In genomic region chr12:7127916-7128626, GRCh38 we compare ENCODE assay signal across 14 cellular contexts. TPM values are rescaled to one million over a fixed set of nuclear protein-coding genes. Genes with fewer than 3 reads are reported as not detected.
DNase-seq lines count a peak whose midpoint lies in the region; ATAC-seq, FAIRE-seq and TF ChIP-seq lines count a peak whose summit lies in the region.
"Had no signal": no experiment of that assay in that cellular context is flagged by ENCODE, and none has a peak within 500 bp of the region (broad histone marks: within the 10 kb centered on the region; RNA-seq: fewer than 3 reads in every experiment).

No MANE protein-coding gene starts in this region.

- peaks cover 20% of the 10 kb centered on the region for H3K36me3 Mint-ChIP-seq in activated CD4-positive, alpha-beta T cell treated with anti-CD3 and anti-CD28 coated beads, Interleukin-2, amount 10 ng/mL, durations not matched to agents 7 days and 5 days (ENCODE audit: low read depth)

- H3K27ac ChIP-seq in GM12878 (ENCODE audit: control insufficient read depth, insufficient read depth) (no peak overlapping the region), lower lobe of right lung (no peak overlapping the region), stomach (peak overlapping the region in 4 of 5 donors; percentile 20 to 36 (median 28))
- H3K27ac ChIP-seq: upper lobe of left lung had no signal

- no peak for DNase-seq in activated CD4-positive, alpha-beta T cell treated with anti-CD3 and anti-CD28 coated beads, Interleukin-2, amount 10 ng/mL, durations not matched to agents 7 days and 5 days
- DNase-seq in activated CD4-positive, alpha-beta T cell treated with anti-CD3 and anti-CD28 coated beads, Interleukin-2, amount 50 U/mL, for 4 hours: no peak
- DNase-seq in GM12878 (ENCODE audit: low read depth, low spot score) (no peak), lower lobe of right lung (no peak), stomach (no peak), NCI-H128 (lab: John Stamatoyannopoulos, UW; ENCODE audit: unreplicated experiment) (no peak), foreskin fibroblast (no peak)
- DNase-seq: activated naive CD4-positive, alpha-beta T cell; upper lobe of left lung had no signal

- H3K4me1 ChIP-seq in GM12878 (ENCODE audit: control insufficient read depth, insufficient read depth, low read length): peaks cover 13% of the 10 kb centered on the region
- peaks cover 23% of the 10 kb centered on the region for H3K4me1 ChIP-seq in lower lobe of right lung
- peaks cover 20 to 44% (median 32%) of the 10 kb centered on the region in 4 donors for H3K4me1 ChIP-seq in stomach

- H2AFZ ChIP-seq in GM12878 (ENCODE audit: control insufficient read depth, low read depth, low read length): no peak overlapping the region

- RAD21 ChIA-PET in GM12878 (lab: Charles Lee; ENCODE audit: unreplicated experiment): no interaction called here

- POLR2A ChIA-PET in activated CD4-positive, alpha-beta T cell treated with anti-CD3 and anti-CD28 coated beads, Interleukin-2, amount 10 ng/mL, durations not matched to agents 7 days and 5 days (lab: Charles Lee): no interaction called here
- POLR2A ChIA-PET in GM12878 (lab: Charles Lee): no interaction called here

- H3K36me3 ChIP-seq in GM12878 (ENCODE audit: control insufficient read depth in 2 of 2, insufficient read depth in 2 of 2, low read length in 1 of 2): no peaks in the 10 kb centered on the region; a peak in 2 of 4 replicates
- H3K36me3 ChIP-seq in lower lobe of right lung: no peaks in the 10 kb centered on the region
- no peaks in the 10 kb centered on the region for H3K36me3 ChIP-seq in stomach
- H3K36me3 ChIP-seq: upper lobe of left lung had no signal

- H3K79me2 ChIP-seq in GM12878 (ENCODE audit: control insufficient read depth, insufficient read depth, low read length): no peaks in the 10 kb centered on the region

- H3K4me3 Mint-ChIP-seq in activated CD4-positive, alpha-beta T cell treated with anti-CD3 and anti-CD28 coated beads, Interleukin-2, amount 10 ng/mL, durations not matched to agents 7 days and 5 days: peak overlapping the region; percentile 26

- no peaks in the 10 kb centered on the region for H3K9me3 ChIP-seq in GM12878 (replicated peaks; ENCODE audit: control insufficient read depth, insufficient read depth, low read length)
- H3K9me3 ChIP-seq in lower lobe of right lung: no peaks in the 10 kb centered on the region
- no peaks in the 10 kb centered on the region for H3K9me3 ChIP-seq in stomach
- H3K9me3 ChIP-seq: upper lobe of left lung had no signal

- TF ChIP-seq POLR2A in GM12878 (IDR thresholded peaks at IDR 0.05; ENCODE audit: low read depth, low read length): no peak
- TF ChIP-seq POLR2A in stomach (IDR thresholded peaks at IDR 0.05): no peak

- TF ChIP-seq EP300 in GM12878 (IDR thresholded peaks at IDR 0.05; ENCODE audit: borderline replicate concordance in 1 of 2, control insufficient read depth in 1 of 2, low read depth in 2 of 2, low read length in 2 of 2) (no peak), stomach (IDR thresholded peaks at IDR 0.05) (no peak)

- WGBS in GM12878 (ENCODE audit: insufficient coverage, insufficient replicate concordance, low lambda C conversion rate, missing lambda C conversion rate): 93% methylated on average over 17 of the region's 17 CpGs
- 82 to 87% (median 83%) methylated on average over 16 to 17 of the region's 17 CpGs for WGBS in stomach, 5 donors

- H3K27me3 ChIP-seq in GM12878 (replicated peaks in 1 of 2; ENCODE audit: control insufficient read depth in 2 of 2, insufficient read depth in 2 of 2, low read length in 1 of 2): no peaks in the 10 kb centered on the region
- no peaks in the 10 kb centered on the region for H3K27me3 ChIP-seq in lower lobe of right lung (ENCODE audit: low read depth)
- H3K27me3 ChIP-seq in stomach: peaks cover 0 to 15% (median 0%) of the 10 kb centered on the region in 3 donors

- no peak overlapping the region for H3K9ac ChIP-seq in GM12878 (ENCODE audit: control insufficient read depth, insufficient read depth, low read length)

- H3K4me3 ChIP-seq in GM12878 (no peak overlapping the region), lower lobe of right lung (peak overlapping the region; percentile 19), stomach (peak overlapping the region in 3 of 4 donors; percentile 3 to 28 (median 22)), foreskin fibroblast (ENCODE audit: low read depth in 1 of 2, low read length in 2 of 2) (no peak overlapping the region)
- H3K4me3 ChIP-seq: upper lobe of left lung had no signal

- in situ Hi-C loops in GM12878 (cut with MboI): no loop called here

- no peak overlapping the region for H3K4me2 ChIP-seq in GM12878 (ENCODE audit: control insufficient read depth, insufficient read depth)

- TF ChIP-seq RAD21 in GM12878 (IDR thresholded peaks at IDR 0.05; ENCODE audit: insufficient read depth, low read depth, low read length): no peak

- H3K27me3 Mint-ChIP-seq in activated CD4-positive, alpha-beta T cell treated with anti-CD3 and anti-CD28 coated beads, Interleukin-2, amount 10 ng/mL, durations not matched to agents 7 days and 5 days: no peaks in the 10 kb centered on the region

- no peak overlapping the region for H3K27ac Mint-ChIP-seq in activated CD4-positive, alpha-beta T cell treated with anti-CD3 and anti-CD28 coated beads, Interleukin-2, amount 10 ng/mL, durations not matched to agents 7 days and 5 days

- ATAC-seq in GM12878 (no peak), lower lobe of right lung (no peak), HG03354 (IDR thresholded peaks at IDR 0.05; ENCODE audit: poor library complexity, severe bottlenecking, unreplicated experiment) (no peak)

- intact Hi-C loops in GM12878 (cut with micrococcal nuclease; ENCODE audit: unreplicated experiment): no loop called here
- intact Hi-C loops in lower lobe of right lung (cut with DNase I): no loop called here
- intact Hi-C loops in stomach (cut with DNase I; ENCODE audit: low total_unique reads): no loop called here

- no peaks in the 10 kb centered on the region for H4K20me1 ChIP-seq in GM12878 (ENCODE audit: control insufficient read depth, insufficient read depth)

- no peak for TF ChIP-seq CTCF in GM12878 (IDR thresholded peaks at IDR 0.05 in 2 of 3, conservative IDR thresholded peaks at IDR 0.05 in 1 of 3; ENCODE audit: control insufficient read depth in 2 of 3, extremely low read depth in 1 of 3, insufficient read depth in 1 of 3, low read depth in 3 of 3, low read length in 3 of 3)
- TF ChIP-seq CTCF in lower lobe of right lung (IDR thresholded peaks at IDR 0.05): no peak
- no peak for TF ChIP-seq CTCF in stomach (IDR thresholded peaks at IDR 0.05)
- TF ChIP-seq CTCF in foreskin fibroblast (IDR thresholded peaks at IDR 0.05; ENCODE audit: low read depth, low read length): no peak

- CTCF ChIA-PET in activated CD4-positive, alpha-beta T cell treated with anti-CD3 and anti-CD28 coated beads, Interleukin-2, amount 10 ng/mL, durations not matched to agents 7 days and 5 days (lab: Charles Lee): interaction anchor here (0.7 kb wide), 1 partner anchor 1020 kb away, joined by 3 read pairs; no protein-coding TSS in a partner anchor
- CTCF ChIA-PET in GM12878 (lab: Yijun Ruan, JAX): no interaction called here

- no peak for FAIRE-seq in GM12878 (lab: Jason Lieb, UNC)
- FAIRE-seq: A204.1, colon, D721Med had no signal

- no peaks in the 10 kb centered on the region for H3K9me3 Mint-ChIP-seq in activated CD4-positive, alpha-beta T cell treated with anti-CD3 and anti-CD28 coated beads, Interleukin-2, amount 10 ng/mL, durations not matched to agents 7 days and 5 days

- H3K4me1 Mint-ChIP-seq in activated CD4-positive, alpha-beta T cell treated with anti-CD3 and anti-CD28 coated beads, Interleukin-2, amount 10 ng/mL, durations not matched to agents 7 days and 5 days: peaks cover 35% of the 10 kb centered on the region

- SMC1A ChIA-PET in GM12878 (lab: Charles Lee; ENCODE audit: uncharacterized antibody, unreplicated experiment): no interaction called here

- TSS peak; percentile 51 for BruUV-seq in GM12878 (replicated peaks; lab: Mats Ljungman, UMichigan)

RNA-seq across cellular contexts. Expression of gene RBP5, which starts 0.6 kb away (rescaled TPM):
- total RNA-seq in activated CD4-positive, alpha-beta T cell treated with anti-CD3 and anti-CD28 coated beads, Interleukin-2, amount 10 ng/mL, durations not matched to agents 7 days and 5 days: under 1 TPM in 1 of 2 experiments, not detected in 1; 0.42 TPM
- not detected in 2 replicates for total RNA-seq in GM12878 (2013; cell fraction: nucleolus; rRNA removed)
- total RNA-seq in GM12878 (2014; rRNA removed): 0.34 TPM in 1 of 2 replicates, not detected in the other
- not detected in 2 replicates for total RNA-seq in GM12878 (2014; rRNA removed; fragmentation: Illumina TruSeq; extraction: Trizol)
- not detected in 2 replicates for total RNA-seq in GM12878 (2021)
- polyA plus RNA-seq in GM12878 (2011; ENCODE audit: low read depth): not detected
- 0.11 and 0.19 TPM in 2 replicates for polyA plus RNA-seq in GM12878 (2011; rRNA removed)
- 0.10 and 0.36 TPM in 2 replicates for polyA plus RNA-seq in GM12878 (2011; cell fraction: cytosol; rRNA removed)
- polyA plus RNA-seq in GM12878 (2011; cell fraction: nucleus; rRNA removed): 1.4 and 2.0 TPM in 2 replicates
- 3.2 and 5.3 TPM in 2 replicates for polyA plus RNA-seq in GM12878 (2012)
- polyA plus RNA-seq in GM12878 (2014; fragmentation: Illumina TruSeq; extraction: Trizol): not detected in 2 replicates
- under 1 TPM in 1 of 2 experiments, not detected in 1; 0.29 TPM for polyA plus RNA-seq in GM12878 (2014; fragmentation: Nextera tagmentation; extraction: Ambion mirVana)
- polyA plus RNA-seq in GM12878 (2014; rRNA removed): 0.35 TPM in 1 of 2 replicates, not detected in the other
- 1 to 10 TPM in 1 of 2 experiments, under 1 TPM in 1; 0.23 to 1.1 TPM for polyA plus RNA-seq in GM12878 (2016; fragmentation: Nextera tagmentation; extraction: Ambion mirVana)
- polyA minus RNA-seq in GM12878 (2011; rRNA and poly(A)+ RNA removed): not detected in 2 replicates
- polyA minus RNA-seq in GM12878 (2011; cell fraction: cytosol; rRNA and poly(A)+ RNA removed): not detected in 2 replicates
- not detected in 2 replicates for polyA minus RNA-seq in GM12878 (2011; cell fraction: nucleus; rRNA and poly(A)+ RNA removed)
- total RNA-seq in lower lobe of right lung: 1.1 TPM
- not detected for total RNA-seq in stomach
- polyA plus RNA-seq in stomach: 1 to 10 TPM; 3.3 to 5.3 (median 5.0) TPM
- total RNA-seq: LHCN-M2 had no signal

RNA-seq across cellular contexts. Expression of gene CLSTN3, which starts 2.1 kb away (rescaled TPM):
- total RNA-seq in activated CD4-positive, alpha-beta T cell treated with anti-CD3 and anti-CD28 coated beads, Interleukin-2, amount 10 ng/mL, durations not matched to agents 7 days and 5 days: 10 to 100 TPM; 74.0 to 74.1 TPM
- 63.2 and 75.7 TPM in 2 replicates for total RNA-seq in GM12878 (2013; cell fraction: nucleolus; rRNA removed)
- 11.9 and 13.8 TPM in 2 replicates for total RNA-seq in GM12878 (2014; rRNA removed)
- 8.3 and 8.8 TPM in 2 replicates for total RNA-seq in GM12878 (2014; rRNA removed; fragmentation: Illumina TruSeq; extraction: Trizol)
- total RNA-seq in GM12878 (2021): 17.1 and 24.7 TPM in 2 replicates
- 15.9 TPM for polyA plus RNA-seq in GM12878 (2011; ENCODE audit: low read depth)
- 16.9 and 28.9 TPM in 2 replicates for polyA plus RNA-seq in GM12878 (2011; rRNA removed)
- 26.1 and 30.0 TPM in 2 replicates for polyA plus RNA-seq in GM12878 (2011; cell fraction: cytosol; rRNA removed)
- polyA plus RNA-seq in GM12878 (2011; cell fraction: nucleus; rRNA removed): 143 and 188 TPM in 2 replicates
- 24.7 and 25.7 TPM in 2 replicates for polyA plus RNA-seq in GM12878 (2012)
- polyA plus RNA-seq in GM12878 (2014; fragmentation: Illumina TruSeq; extraction: Trizol): 9.5 and 14.7 TPM in 2 replicates
- polyA plus RNA-seq in GM12878 (2014; fragmentation: Nextera tagmentation; extraction: Ambion mirVana): under 1 TPM; 0.09 to 0.14 TPM
- polyA plus RNA-seq in GM12878 (2014; rRNA removed): 33.8 and 35.9 TPM in 2 replicates
- polyA plus RNA-seq in GM12878 (2016; fragmentation: Nextera tagmentation; extraction: Ambion mirVana): 1 to 10 TPM; 6.5 to 7.1 TPM
- polyA minus RNA-seq in GM12878 (2011; rRNA and poly(A)+ RNA removed): 18.7 and 38.4 TPM in 2 replicates
- polyA minus RNA-seq in GM12878 (2011; cell fraction: cytosol; rRNA and poly(A)+ RNA removed): 10.2 and 11.4 TPM in 2 replicates
- polyA minus RNA-seq in GM12878 (2011; cell fraction: nucleus; rRNA and poly(A)+ RNA removed): 33.0 and 54.5 TPM in 2 replicates
- total RNA-seq in lower lobe of right lung: 36.8 TPM
- total RNA-seq in stomach: 100 to 1,000 TPM in 2 of 5 donors, 10 to 100 TPM in 2, 1 to 10 TPM in 1; 8.5 to 149 (median 83.2) TPM
- 1 to 10 TPM; 2.4 to 7.8 (median 4.0) TPM for polyA plus RNA-seq in stomach

RNA-seq across cellular contexts. Expression of gene C1RL, which starts 19.1 kb away (rescaled TPM):
- 10 to 100 TPM; 31.2 to 31.4 TPM for total RNA-seq in activated CD4-positive, alpha-beta T cell treated with anti-CD3 and anti-CD28 coated beads, Interleukin-2, amount 10 ng/mL, durations not matched to agents 7 days and 5 days
- 30.5 and 32.9 TPM in 2 replicates for total RNA-seq in GM12878 (2013; cell fraction: nucleolus; rRNA removed)
- total RNA-seq in GM12878 (2014; rRNA removed) (10.7 and 12.8 TPM in 2 replicates), GM12878 (2014; rRNA removed; fragmentation: Illumina TruSeq; extraction: Trizol) (10.2 and 11.7 TPM in 2 replicates), GM12878 (2021) (10.3 and 11.5 TPM in 2 replicates), lower lobe of right lung (80.5 TPM), stomach (100 to 1,000 TPM in 2 of 5 donors, 10 to 100 TPM in 3; 40.2 to 121 (median 73.3) TPM)
- polyA plus RNA-seq in GM12878 (2011; ENCODE audit: low read depth): 3.7 TPM
- polyA plus RNA-seq in GM12878 (2011; rRNA removed) (4.9 and 5.8 TPM in 2 replicates), GM12878 (2014; fragmentation: Illumina TruSeq; extraction: Trizol) (10.5 and 16.3 TPM in 2 replicates), GM12878 (2014; fragmentation: Nextera tagmentation; extraction: Ambion mirVana) (1 to 10 TPM; 1.3 to 2.5 TPM), GM12878 (2014; rRNA removed) (10.6 and 14.2 TPM in 2 replicates), GM12878 (2016; fragmentation: Nextera tagmentation; extraction: Ambion mirVana) (1 to 10 TPM; 4.7 to 6.0 TPM), stomach (10 to 100 TPM; 18.6 to 43.9 (median 25.1) TPM)
- polyA plus RNA-seq in GM12878 (2011; cell fraction: cytosol; rRNA removed): 7.6 and 8.8 TPM in 2 replicates
- polyA plus RNA-seq in GM12878 (2011; cell fraction: nucleus; rRNA removed): 8.4 and 10.5 TPM in 2 replicates
- 6.3 and 9.0 TPM in 2 replicates for polyA plus RNA-seq in GM12878 (2012)
- polyA minus RNA-seq in GM12878 (2011; rRNA and poly(A)+ RNA removed): 9.8 and 12.7 TPM in 2 replicates
- polyA minus RNA-seq in GM12878 (2011; cell fraction: cytosol; rRNA and poly(A)+ RNA removed): 8.7 and 14.0 TPM in 2 replicates
- 5.9 and 11.1 TPM in 2 replicates for polyA minus RNA-seq in GM12878 (2011; cell fraction: nucleus; rRNA and poly(A)+ RNA removed)

RNA-seq across cellular contexts. Expression of gene C1R, which starts 35.8 kb away (rescaled TPM):
- 1 to 10 TPM; 2.2 to 3.5 TPM for total RNA-seq in activated CD4-positive, alpha-beta T cell treated with anti-CD3 and anti-CD28 coated beads, Interleukin-2, amount 10 ng/mL, durations not matched to agents 7 days and 5 days
- 1.6 and 2.1 TPM in 2 replicates for total RNA-seq in GM12878 (2013; cell fraction: nucleolus; rRNA removed)
- total RNA-seq in GM12878 (2014; rRNA removed) (0.87 and 0.96 TPM in 2 replicates), GM12878 (2014; rRNA removed; fragmentation: Illumina TruSeq; extraction: Trizol) (0.76 and 0.88 TPM in 2 replicates), GM12878 (2021) (1.7 and 1.8 TPM in 2 replicates), lower lobe of right lung (373 TPM), stomach (100 to 1,000 TPM; 111 to 312 (median 139) TPM)
- polyA plus RNA-seq in GM12878 (2011; ENCODE audit: low read depth): 2.0 TPM
- polyA plus RNA-seq in GM12878 (2011; rRNA removed) (0.82 and 1.3 TPM in 2 replicates), GM12878 (2014; fragmentation: Illumina TruSeq; extraction: Trizol) (1.4 and 1.5 TPM in 2 replicates), GM12878 (2014; fragmentation: Nextera tagmentation; extraction: Ambion mirVana) (under 1 TPM in 1 of 2 experiments, not detected in 1; 0.31 TPM), GM12878 (2014; rRNA removed) (1.9 and 2.8 TPM in 2 replicates), GM12878 (2016; fragmentation: Nextera tagmentation; extraction: Ambion mirVana) (under 1 TPM; 0.73 to 0.86 TPM), stomach (100 to 1,000 TPM in 1 of 3 donors, 10 to 100 TPM in 2; 68.9 to 216 (median 84.2) TPM)
- polyA plus RNA-seq in GM12878 (2011; cell fraction: cytosol; rRNA removed): 1.5 and 1.7 TPM in 2 replicates
- 1.6 and 2.1 TPM in 2 replicates for polyA plus RNA-seq in GM12878 (2011; cell fraction: nucleus; rRNA removed)
- polyA plus RNA-seq in GM12878 (2012): 2.0 and 2.1 TPM in 2 replicates
- 1.9 and 2.3 TPM in 2 replicates for polyA minus RNA-seq in GM12878 (2011; rRNA and poly(A)+ RNA removed)
- 0.83 and 2.0 TPM in 2 replicates for polyA minus RNA-seq in GM12878 (2011; cell fraction: cytosol; rRNA and poly(A)+ RNA removed)
- 0.77 and 1.1 TPM in 2 replicates for polyA minus RNA-seq in GM12878 (2011; cell fraction: nucleus; rRNA and poly(A)+ RNA removed)

Comparison
In these comparisons a context has a peak if more than half of its experiments do, and no peak if none do; other contexts are left out.
1. H3K27ac ChIP-seq: peak in stomach (4 of 5); none in GM12878 (single experiment) and lower lobe of right lung (single experiment).
2. H3K4me3 ChIP-seq: peak in lower lobe of right lung (single experiment) and stomach (3 of 4); none in GM12878 (single experiment) and foreskin fibroblast (0 of 2).